1 cellular context compared by ENCODE assay signal in genomic region chr13:23866420-23867026, GRCh38.
TF ChIP-seq lines count a peak whose summit lies in the region.

No MANE protein-coding gene starts in this region.

TF ChIP-seq in endothelial cell of umbilical vein, 7 proteins besides CTCF, POLR2A, EP300 and RAD21 (continued from another document):
- no peak for TF ChIP-seq JUN (IDR thresholded peaks at IDR 0.05; ENCODE audit: borderline replicate concordance, insufficient read depth, insufficient read length, low read depth)
- TF ChIP-seq MYC (IDR thresholded peaks at IDR 0.05; ENCODE audit: low read depth, low read length), result no peak
